ENCODE assay signal across 21 cellular contexts in the genomic region with DNA sequence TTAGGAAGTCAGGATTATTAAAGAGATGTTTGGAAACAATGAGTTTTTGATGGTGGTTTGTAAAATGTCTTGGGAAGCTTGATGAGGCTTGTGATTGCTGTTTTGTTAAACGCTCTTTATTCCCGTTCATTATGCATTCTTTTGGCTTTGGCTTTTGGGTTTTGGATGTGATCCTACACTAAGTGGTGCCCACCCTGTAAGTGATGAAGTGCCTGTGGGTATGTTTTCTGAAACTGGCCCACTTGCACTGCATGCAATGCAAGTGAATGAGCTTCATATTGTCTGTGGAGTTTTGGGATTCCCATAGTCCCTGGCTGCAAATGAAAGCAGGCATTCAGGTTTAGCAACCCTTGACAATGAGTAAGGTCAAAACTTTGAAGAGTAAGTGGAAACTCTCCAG.
"Had no signal": no experiment of that assay in that cellular context is flagged by ENCODE, and none has a peak within 500 bp of the region (broad histone marks: within the 10 kb centered on the region; RNA-seq: fewer than 3 reads in every experiment).

No MANE protein-coding gene starts in this region.

- ATAC-seq: foreskin keratinocyte; heart left ventricle; left colon; left ventricle myocardium superior; mucosa of descending colon; naive thymus-derived CD8-positive, alpha-beta T cell; right lobe of liver; stimulated activated effector memory CD8-positive, alpha-beta T cell treated with anti-CD3 and anti-CD28 coated beads, Interleukin-12 subunit alpha, Interleukin-12 subunit beta, amount 100 ng/mL, for 72 hours had no signal

- H3K27ac Mint-ChIP-seq: naive thymus-derived CD8-positive, alpha-beta T cell; progenitor cell of endocrine pancreas; stimulated activated effector memory CD8-positive, alpha-beta T cell treated with anti-CD3 and anti-CD28 coated beads, Interleukin-12 subunit alpha, Interleukin-12 subunit beta, amount 100 ng/mL, for 72 hours; stimulated activated naive CD8-positive, alpha-beta T cell treated with anti-CD3 and anti-CD28 coated beads, Interleukin-15, Interleukin-2, amounts not matched to agents 100 ng/mL and 50 ng/mL, for 24 hours had no signal

- H3K27ac ChIP-seq: colonic mucosa, foreskin keratinocyte, heart left ventricle, neutrophil, right lobe of liver, tibial artery, upper lobe of left lung, uterus had no signal

- H3K4me3 Mint-ChIP-seq: naive thymus-derived CD8-positive, alpha-beta T cell; stimulated activated effector memory CD8-positive, alpha-beta T cell treated with anti-CD3 and anti-CD28 coated beads, Interleukin-12 subunit alpha, Interleukin-12 subunit beta, amount 100 ng/mL, for 72 hours; stimulated activated naive CD8-positive, alpha-beta T cell treated with anti-CD3 and anti-CD28 coated beads, Interleukin-15, Interleukin-2, amounts not matched to agents 100 ng/mL and 50 ng/mL, for 24 hours had no signal

- H3K4me1 ChIP-seq: colonic mucosa, foreskin keratinocyte, heart left ventricle, tibial artery, upper lobe of left lung, uterus had no signal

- H3K9me3 ChIP-seq: colonic mucosa, heart left ventricle, mucosa of descending colon, neutrophil, right lobe of liver, tibial artery, upper lobe of left lung, uterus had no signal

- H3K27me3 Mint-ChIP-seq: naive thymus-derived CD8-positive, alpha-beta T cell; progenitor cell of endocrine pancreas; stimulated activated naive CD8-positive, alpha-beta T cell treated with anti-CD3 and anti-CD28 coated beads, Interleukin-15, Interleukin-2, amounts not matched to agents 100 ng/mL and 50 ng/mL, for 24 hours had no signal

- H3K36me3 Mint-ChIP-seq: naive thymus-derived CD8-positive, alpha-beta T cell; stimulated activated effector memory CD8-positive, alpha-beta T cell treated with anti-CD3 and anti-CD28 coated beads, Interleukin-12 subunit alpha, Interleukin-12 subunit beta, amount 100 ng/mL, for 72 hours had no signal

- DNase-seq: colonic mucosa; dermis blood vessel endothelial cell; erythroblast; foreskin keratinocyte; heart left ventricle; hippocampal formation; left colon; left ventricle myocardium superior; mucosa of descending colon; naive thymus-derived CD8-positive, alpha-beta T cell; right lobe of liver; stimulated activated CD4-positive, alpha-beta T cell treated with anti-CD3 and anti-CD28 coated beads, Interleukin-4, amount 100 ng/mL, for 1 hour; stimulated activated CD8-positive, alpha-beta memory T cell treated with anti-CD3 and anti-CD28 coated beads, Interleukin-4, amount 100 ng/mL, for 48 hours; tibial artery; upper lobe of left lung; uterus had no signal

- H3K4me1 Mint-ChIP-seq: naive thymus-derived CD8-positive, alpha-beta T cell; stimulated activated effector memory CD8-positive, alpha-beta T cell treated with anti-CD3 and anti-CD28 coated beads, Interleukin-12 subunit alpha, Interleukin-12 subunit beta, amount 100 ng/mL, for 72 hours had no signal

- H3K4me3 ChIP-seq: colonic mucosa, heart left ventricle, lung, mucosa of descending colon, right lobe of liver, tibial artery, upper lobe of left lung, uterus had no signal

- H3K27me3 ChIP-seq: colonic mucosa, foreskin keratinocyte, neutrophil, right lobe of liver, tibial artery, upper lobe of left lung, uterus had no signal
